11 cellular contexts compared by ENCODE assay signal in the genomic region with DNA sequence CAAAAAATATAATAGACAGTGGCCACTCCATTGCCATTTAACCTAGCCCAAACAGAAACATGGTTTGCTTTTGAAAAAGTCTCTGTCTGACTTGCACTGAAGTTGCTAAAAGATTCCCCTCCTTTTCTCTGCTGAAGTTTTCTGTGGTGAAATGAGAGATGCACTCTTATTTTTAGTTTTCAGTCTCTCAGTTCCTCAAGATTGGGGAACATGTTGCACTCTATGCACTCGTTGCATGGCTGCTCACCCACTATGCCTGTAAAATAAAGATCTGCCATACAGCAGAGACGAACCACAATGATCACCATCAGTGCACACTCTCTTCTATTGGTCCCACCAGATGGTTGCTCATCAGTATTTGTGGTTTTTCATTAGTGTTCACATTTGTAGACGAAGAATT. TPM values are rescaled to one million over a fixed set of nuclear protein-coding genes. Genes with fewer than 3 reads are reported as not detected.
DNase-seq lines count a peak whose midpoint lies in the region; ATAC-seq and TF ChIP-seq lines count a peak whose summit lies in the region.
"Had no signal": no experiment of that assay in that cellular context is flagged by ENCODE, and none has a peak within 500 bp of the region (broad histone marks: within the 10 kb centered on the region; RNA-seq: fewer than 3 reads in every experiment).

No MANE protein-coding gene starts in this region.

- H3K27me3 Mint-ChIP-seq in stimulated activated naive CD8-positive, alpha-beta T cell treated with anti-CD3 and anti-CD28 coated beads, Interleukin-15, amount 100 ng/mL, for 72 hours, result peaks cover 4% of the 10 kb centered on the region
- peaks cover 18% of the 10 kb centered on the region for H3K27me3 Mint-ChIP-seq in MCF 10A (ENCODE audit: insufficient read depth, unreplicated experiment)
- peaks cover 12% of the 10 kb centered on the region for H3K27me3 Mint-ChIP-seq in activated CD8-positive, alpha-beta memory T cell treated with anti-CD3 and anti-CD28 coated beads, Interleukin-2, amount 10 ng/mL, durations not matched to agents 7 days and 5 days

- no peaks in the 10 kb centered on the region for H3K9me3 Mint-ChIP-seq in stimulated activated naive CD8-positive, alpha-beta T cell treated with anti-CD3 and anti-CD28 coated beads, Interleukin-15, amount 100 ng/mL, for 72 hours
- H3K9me3 Mint-ChIP-seq in MCF 10A (ENCODE audit: unreplicated experiment), result no peaks in the 10 kb centered on the region
- no peaks in the 10 kb centered on the region for H3K9me3 Mint-ChIP-seq in activated CD8-positive, alpha-beta memory T cell treated with anti-CD3 and anti-CD28 coated beads, Interleukin-2, amount 10 ng/mL, durations not matched to agents 7 days and 5 days (ENCODE audit: low read depth)
- H3K9me3 Mint-ChIP-seq: activated naive CD4-positive, alpha-beta T cell treated with anti-CD3 and anti-CD28 coated beads, Interleukin-2, amount 50 U/mL, for 24 hours had no signal

- H3K36me3 Mint-ChIP-seq in MCF 10A (ENCODE audit: insufficient read depth, unreplicated experiment), result no peaks in the 10 kb centered on the region
- H3K36me3 Mint-ChIP-seq in activated CD8-positive, alpha-beta memory T cell treated with anti-CD3 and anti-CD28 coated beads, Interleukin-2, amount 10 ng/mL, durations not matched to agents 7 days and 5 days, result no peaks in the 10 kb centered on the region
- H3K36me3 Mint-ChIP-seq: activated naive CD4-positive, alpha-beta T cell treated with anti-CD3 and anti-CD28 coated beads, Interleukin-2, amount 50 U/mL, for 24 hours had no signal

- no peaks in the 10 kb centered on the region for H3K4me1 Mint-ChIP-seq in stimulated activated naive CD8-positive, alpha-beta T cell treated with anti-CD3 and anti-CD28 coated beads, Interleukin-15, amount 100 ng/mL, for 72 hours
- no peaks in the 10 kb centered on the region for H3K4me1 Mint-ChIP-seq in MCF 10A (ENCODE audit: insufficient read depth, unreplicated experiment)
- peaks cover 3% of the 10 kb centered on the region for H3K4me1 Mint-ChIP-seq in activated CD8-positive, alpha-beta memory T cell treated with anti-CD3 and anti-CD28 coated beads, Interleukin-2, amount 10 ng/mL, durations not matched to agents 7 days and 5 days
- H3K4me1 Mint-ChIP-seq: activated naive CD4-positive, alpha-beta T cell treated with anti-CD3 and anti-CD28 coated beads, Interleukin-2, amount 50 U/mL, for 24 hours had no signal

- ATAC-seq in stimulated activated naive CD8-positive, alpha-beta T cell treated with anti-CD3 and anti-CD28 coated beads, Interleukin-15, Interleukin-2, amounts not matched to agents 100 U/mL and 50 U/mL, for 24 hours, result peak; percentile 52
- ATAC-seq in stimulated activated naive CD8-positive, alpha-beta T cell treated with anti-CD3 and anti-CD28 coated beads, Interleukin-15, amount 100 ng/mL, for 72 hours, result no peak
- ATAC-seq in HG02588 (IDR thresholded peaks at IDR 0.05; ENCODE audit: unreplicated experiment), result peak; percentile 98
- peak; percentile 99 for ATAC-seq in HG03378 (IDR thresholded peaks at IDR 0.05; ENCODE audit: unreplicated experiment)
- no peak for ATAC-seq in activated CD8-positive, alpha-beta memory T cell treated with anti-CD3 and anti-CD28 coated beads, Interleukin-2, amount 10 ng/mL, durations not matched to agents 7 days and 5 days
- ATAC-seq: A549 had no signal

- H3K27ac Mint-ChIP-seq in stimulated activated naive CD8-positive, alpha-beta T cell treated with anti-CD3 and anti-CD28 coated beads, Interleukin-15, amount 100 ng/mL, for 72 hours, result no peak overlapping the region
- no peak overlapping the region for H3K27ac Mint-ChIP-seq in MCF 10A (ENCODE audit: low read depth, unreplicated experiment)
- no peak overlapping the region for H3K27ac Mint-ChIP-seq in activated CD8-positive, alpha-beta memory T cell treated with anti-CD3 and anti-CD28 coated beads, Interleukin-2, amount 10 ng/mL, durations not matched to agents 7 days and 5 days
- H3K27ac Mint-ChIP-seq: activated naive CD4-positive, alpha-beta T cell treated with anti-CD3 and anti-CD28 coated beads, Interleukin-2, amount 50 U/mL, for 24 hours had no signal

- intact Hi-C loops in MCF 10A (cut with micrococcal nuclease), result no loop called here

- CTCF ChIA-PET in MCF 10A (lab: Yijun Ruan, JAX), result no interaction called here
- CTCF ChIA-PET in activated CD8-positive, alpha-beta memory T cell treated with anti-CD3 and anti-CD28 coated beads, Interleukin-2, amount 10 ng/mL, durations not matched to agents 7 days and 5 days (lab: Charles Lee), result no interaction called here

- TF ChIP-seq CTCF in MCF 10A (IDR thresholded peaks at IDR 0.05; ENCODE audit: unreplicated experiment), result no peak

- no TSS peak for BruUV-seq in MCF 10A (replicated peaks; lab: Mats Ljungman, UMichigan)

- no peak overlapping the region for H3K4me3 Mint-ChIP-seq in stimulated activated naive CD8-positive, alpha-beta T cell treated with anti-CD3 and anti-CD28 coated beads, Interleukin-15, amount 100 ng/mL, for 72 hours
- no peak overlapping the region for H3K4me3 Mint-ChIP-seq in MCF 10A (ENCODE audit: unreplicated experiment)
- H3K4me3 Mint-ChIP-seq in activated CD8-positive, alpha-beta memory T cell treated with anti-CD3 and anti-CD28 coated beads, Interleukin-2, amount 10 ng/mL, durations not matched to agents 7 days and 5 days, result no peak overlapping the region
- H3K4me3 Mint-ChIP-seq: activated naive CD4-positive, alpha-beta T cell treated with anti-CD3 and anti-CD28 coated beads, Interleukin-2, amount 50 U/mL, for 24 hours had no signal

- no peak for DNase-seq in stimulated activated naive CD8-positive, alpha-beta T cell treated with anti-CD3 and anti-CD28 coated beads, Interleukin-15, Interleukin-2, amounts not matched to agents 100 U/mL and 50 U/mL, for 24 hours
- no peak for DNase-seq in stimulated activated naive CD8-positive, alpha-beta T cell treated with anti-CD3 and anti-CD28 coated beads, Interleukin-15, amount 100 ng/mL, for 72 hours
- no peak for DNase-seq in MCF 10A (ENCODE audit: unreplicated experiment)
- DNase-seq in activated CD8-positive, alpha-beta memory T cell treated with anti-CD3 and anti-CD28 coated beads, Interleukin-2, amount 10 ng/mL, durations not matched to agents 7 days and 5 days, result no peak
- no peak for DNase-seq in putamen (ENCODE audit: low spot score)
- no peak for DNase-seq in cerebellar cortex (ENCODE audit: low spot score)
- DNase-seq: NCI-H187 treated with DMSO at 0.1 percent for 48 hours had no signal

- POLR2A ChIA-PET in MCF 10A (lab: Yijun Ruan, JAX), result interaction anchor here (1.3 kb wide), 1 partner anchor 12 kb away, joined by 4 read pairs; no protein-coding TSS in a partner anchor

RNA-seq across cellular contexts. Expression of a gene that starts 13.1 kb away (rescaled TPM):
- 27.3 and 27.4 TPM in 2 replicates for total RNA-seq in MCF 10A (2022)
- 10 to 100 TPM; 12.1 to 15.9 TPM for total RNA-seq in activated CD8-positive, alpha-beta memory T cell treated with anti-CD3 and anti-CD28 coated beads, Interleukin-2, amount 10 ng/mL, durations not matched to agents 7 days and 5 days

Comparison
In these comparisons a context has a peak if more than half of its experiments do, and no peak if none do; other contexts are left out.
1. ATAC-seq: peak in stimulated activated naive CD8-positive, alpha-beta T cell treated with anti-CD3 and anti-CD28 coated beads, Interleukin-15, Interleukin-2, amounts not matched to agents 100 U/mL and 50 U/mL, for 24 hours (single experiment), HG02588 (single experiment) and HG03378 (single experiment); none in stimulated activated naive CD8-positive, alpha-beta T cell treated with anti-CD3 and anti-CD28 coated beads, Interleukin-15, amount 100 ng/mL, for 72 hours (single experiment) and activated CD8-positive, alpha-beta memory T cell treated with anti-CD3 and anti-CD28 coated beads, Interleukin-2, amount 10 ng/mL, durations not matched to agents 7 days and 5 days (single experiment).